ENCODE assay signal across 8 cellular contexts in the genomic region with DNA sequence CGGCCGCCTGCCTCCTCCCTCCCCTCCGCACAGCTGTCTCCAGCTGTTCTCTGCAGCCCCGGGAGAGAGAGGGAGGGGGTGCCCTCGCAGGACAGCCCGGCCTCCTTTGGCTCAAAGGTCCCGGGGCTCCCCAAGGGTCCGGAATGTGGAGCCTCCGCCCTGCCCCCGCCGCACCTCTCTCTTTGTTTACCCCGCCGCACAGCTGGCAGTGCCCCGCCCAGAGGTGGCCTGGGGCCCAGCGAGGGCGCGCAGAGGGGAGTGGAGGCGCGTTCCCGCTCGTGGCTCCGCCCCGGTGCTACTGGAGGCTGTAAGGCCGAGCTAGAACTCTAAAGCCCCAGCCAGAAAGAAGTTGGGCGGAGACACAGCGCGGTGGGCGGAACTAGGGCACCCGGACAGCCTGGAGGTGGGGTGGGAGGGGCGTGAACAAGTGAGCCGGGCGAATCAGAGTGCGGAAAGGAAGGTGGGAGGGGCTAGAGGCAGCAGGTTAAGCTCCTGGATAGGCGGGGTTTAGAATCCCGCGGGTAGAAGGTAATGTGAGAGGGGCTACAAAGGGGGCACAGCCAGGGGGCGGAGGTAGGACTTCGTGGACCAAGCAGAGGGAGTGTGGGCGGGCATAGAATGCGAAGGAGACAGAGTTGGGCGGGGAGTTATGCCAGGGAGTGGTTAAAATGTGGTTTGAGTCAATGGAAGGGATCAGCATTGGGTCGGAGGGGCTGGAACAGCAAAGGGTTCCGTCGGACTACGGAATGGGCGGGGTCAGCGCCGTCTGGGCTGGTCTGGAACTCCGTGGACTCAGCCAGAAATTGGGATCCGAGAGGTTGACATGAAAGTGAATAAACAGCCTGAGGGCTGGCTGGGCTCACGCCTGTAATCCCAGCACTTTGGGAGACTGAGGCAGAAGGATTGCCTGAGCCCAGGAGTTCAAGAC. TPM values are rescaled to one million over a fixed set of nuclear protein-coding genes. Genes with fewer than 3 reads are reported as not detected.
DNase-seq lines count a peak whose midpoint lies in the region; ATAC-seq and TF ChIP-seq lines count a peak whose summit lies in the region.

No MANE protein-coding gene starts in this region.

- ATAC-seq in GM21529 (IDR thresholded peaks at IDR 0.05; ENCODE audit: unreplicated experiment) (peak; percentile 70), Panc1 (peak; percentile 78)

- CTCF ChIA-PET in Panc1 (lab: Charles Lee) = interaction anchor here (0.6 kb wide), 1 partner anchor 526 kb away, joined by 9 read pairs; no protein-coding TSS in a partner anchor

- H3K9me3 ChIP-seq in Panc1 (ENCODE audit: control insufficient read depth, insufficient read depth, low read depth, low read length) (no peaks in the 10 kb centered on the region), esophagus muscularis mucosa (no peaks in the 10 kb centered on the region), muscle layer of duodenum (ENCODE audit: control insufficient read depth in 1 of 2, low read length in 2 of 2) (no peaks in the 10 kb centered on the region)

- no peaks in the 10 kb centered on the region for H3K36me3 ChIP-seq in Panc1 (ENCODE audit: control insufficient read depth, insufficient read depth, low read length)
- H3K36me3 ChIP-seq in esophagus muscularis mucosa = no peaks in the 10 kb centered on the region
- H3K36me3 ChIP-seq in muscle layer of duodenum (ENCODE audit: control insufficient read depth in 1 of 2, insufficient read depth in 2 of 2, low read length in 2 of 2) = no peaks in the 10 kb centered on the region

- H3K4me1 ChIP-seq in Panc1 (ENCODE audit: control insufficient read depth, insufficient read depth, low read length) = peaks cover 13% of the 10 kb centered on the region
- peaks cover 65 to 90% (median 79%) of the 10 kb centered on the region in 4 donors for H3K4me1 ChIP-seq in esophagus muscularis mucosa
- peaks cover 13 to 64% of the 10 kb centered on the region in 2 donors for H3K4me1 ChIP-seq in muscle layer of duodenum (ENCODE audit: control insufficient read depth in 1 of 2, insufficient read depth in 2 of 2, low read length in 2 of 2)

- TF ChIP-seq EP300 in Ishikawa (IDR thresholded peaks at IDR 0.05; ENCODE audit: borderline replicate concordance) (peak; percentile 45; the same call in 1 of the 2 replicates), esophagus muscularis mucosa (IDR thresholded peaks at IDR 0.05) (no peak)

- in situ Hi-C loops in Panc1 (cut with HindIII; ENCODE audit: low pct_unique_long_range_greater_than_20kb, low sequenced_read_pairs) = no loop called here

- peak overlapping the region; percentile 45 to 62 for H3K4me3 ChIP-seq in Panc1 (ENCODE audit: low read depth in 2 of 2, low read length in 2 of 2)
- H3K4me3 ChIP-seq in esophagus muscularis mucosa = peak overlapping the region; percentile 61 to 73 (median 66)
- peak overlapping the region; percentile 53 to 69 for H3K4me3 ChIP-seq in muscle layer of duodenum (ENCODE audit: low read depth in 1 of 2, low read length in 2 of 2)

- no peak for TF ChIP-seq CTCF in Panc1 (IDR thresholded peaks at IDR 0.05)
- peak in 1 of 3 experiments; percentile 18 for TF ChIP-seq CTCF in esophagus muscularis mucosa (IDR thresholded peaks at IDR 0.05)

- no TSS peak for BruUV-seq in Panc1 (replicated peaks; lab: Mats Ljungman, UMichigan)

- peak; percentile 0; the same call in 1 of the 2 replicates for TF ChIP-seq RAD21 in Ishikawa (IDR thresholded peaks at IDR 0.05; ENCODE audit: low read depth)

- POLR2A ChIA-PET in Panc1 (lab: Charles Lee) = no interaction called here

- DNase-seq in D341Med (ENCODE audit: low spot score) = peak; percentile 89
- DNase-seq in Panc1 (ENCODE audit: low read depth, low spot score) = peak; percentile 84
- peak; percentile 99 for DNase-seq in activated T-cell treated with anti-CD3 and anti-CD28 coated beads, Interleukin-2, amount 50 U/mL, for 48 hours
- DNase-seq in esophagus muscularis mucosa (ENCODE audit: extremely low spot score) = peak; percentile 99
- DNase-seq in stimulated activated CD8-positive, alpha-beta memory T cell treated with anti-CD3 and anti-CD28 coated beads, Interleukin-7, amount 100 ng/mL, for 24 hours (ENCODE audit: low read depth) = peak; percentile 88

- H3K27ac ChIP-seq in Panc1 (ENCODE audit: low read length) (peak overlapping the region; percentile 34; the same call in 1 of the 2 replicates), esophagus muscularis mucosa (replicated peaks in 1 of 4) (peak overlapping the region; percentile 77 to 88 (median 80)), muscle layer of duodenum (ENCODE audit: low read length) (peak overlapping the region; percentile 90)

- 4% methylated on average over 36 of the region's 51 CpGs for WGBS in esophagus muscularis mucosa

- H3K27me3 ChIP-seq in Panc1 (ENCODE audit: control insufficient read depth, insufficient read depth, low read length) (no peaks in the 10 kb centered on the region), esophagus muscularis mucosa (peaks cover 0 to 41% (median 9%) of the 10 kb centered on the region in 4 donors), muscle layer of duodenum (ENCODE audit: low read depth, low read length) (peaks cover 10% of the 10 kb centered on the region)

- intact Hi-C loops in Panc1 (cut with micrococcal nuclease; ENCODE audit: unreplicated experiment) (no loop called here), esophagus muscularis mucosa (cut with DNase I) (no loop called here)

- TF ChIP-seq POLR2A in esophagus muscularis mucosa (IDR thresholded peaks at IDR 0.05; ENCODE audit: low read depth) = no peak

TF ChIP-seq in Ishikawa, 13 proteins besides CTCF, POLR2A, EP300 and RAD21:
- no peak for TF ChIP-seq REST (IDR thresholded peaks at IDR 0.05; ENCODE audit: low read depth)
- TF ChIP-seq CREB1 (IDR thresholded peaks at IDR 0.05; ENCODE audit: low read depth) = 0 out of 2 replicates have a peak, but pooled peaks have one; percentile 10
- TF ChIP-seq, protein P1, sequence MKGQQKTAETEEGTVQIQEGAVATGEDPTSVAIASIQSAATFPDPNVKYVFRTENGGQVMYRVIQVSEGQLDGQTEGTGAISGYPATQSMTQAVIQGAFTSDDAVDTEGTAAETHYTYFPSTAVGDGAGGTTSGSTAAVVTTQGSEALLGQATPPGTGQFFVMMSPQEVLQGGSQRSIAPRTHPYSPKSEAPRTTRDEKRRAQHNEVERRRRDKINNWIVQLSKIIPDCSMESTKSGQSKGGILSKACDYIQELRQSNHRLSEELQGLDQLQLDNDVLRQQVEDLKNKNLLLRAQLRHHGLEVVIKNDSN (IDR thresholded peaks at IDR 0.05) = 0 out of 2 replicates have a peak, but pooled peaks have one; percentile 2
- TF ChIP-seq TEAD4 (IDR thresholded peaks at IDR 0.05) = peak; percentile 81
- TF ChIP-seq FOXM1 (IDR thresholded peaks at IDR 0.05; ENCODE audit: borderline replicate concordance, low read depth) = no peak
- no peak for TF ChIP-seq CEBPB (IDR thresholded peaks at IDR 0.05)
- 0 out of 2 replicates have a peak, but pooled peaks have one; percentile 24 for TF ChIP-seq ZBTB7A (IDR thresholded peaks at IDR 0.05; ENCODE audit: low read depth)
- peak; percentile 82 for TF ChIP-seq TCF12 (IDR thresholded peaks at IDR 0.05; ENCODE audit: low read depth)
- peak; percentile 67 for TF ChIP-seq EGR1 (IDR thresholded peaks at IDR 0.05)
- TF ChIP-seq, protein P2, sequence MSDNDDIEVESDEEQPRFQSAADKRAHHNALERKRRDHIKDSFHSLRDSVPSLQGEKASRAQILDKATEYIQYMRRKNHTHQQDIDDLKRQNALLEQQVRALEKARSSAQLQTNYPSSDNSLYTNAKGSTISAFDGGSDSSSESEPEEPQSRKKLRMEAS (IDR thresholded peaks at IDR 0.05) = peak; percentile 61
- TF ChIP-seq TAF1 (IDR thresholded peaks at IDR 0.05; ENCODE audit: low read depth) = no peak
- no peak for TF ChIP-seq YY1 (IDR thresholded peaks at IDR 0.05; ENCODE audit: low read depth)
- peak; percentile 80 for TF ChIP-seq NFIC (IDR thresholded peaks at IDR 0.05)

RNA-seq across cellular contexts. Expression of gene LTBP4, which starts 2.8 kb away (rescaled TPM):
- total RNA-seq in Panc1 (2021; ENCODE audit: unreplicated experiment) = 75.4 TPM
- polyA plus RNA-seq in Panc1 (2012; ENCODE audit: insufficient read length) = 81.6 TPM
- total RNA-seq in esophagus muscularis mucosa = 100 to 1,000 TPM; 358 to 430 (median 397) TPM

RNA-seq across cellular contexts. Expression of gene SHKBP1, which starts 27.3 kb away (rescaled TPM):
- total RNA-seq in Panc1 (2021; ENCODE audit: unreplicated experiment) = 55.9 TPM
- 102 TPM for polyA plus RNA-seq in Panc1 (2012; ENCODE audit: insufficient read length)
- total RNA-seq in esophagus muscularis mucosa = 10 to 100 TPM; 39.5 to 82.7 (median 52.7) TPM

Comparison
In these comparisons a context has a peak if more than half of its experiments do, and no peak if none do; other contexts are left out.
1. Peak in every context shown above with its lines: DNase-seq, ATAC-seq, H3K4me3 ChIP-seq and H3K27ac ChIP-seq.
2. H3K27ac ChIP-seq: peak in every context shown above with its lines; median percentile 90 in muscle layer of duodenum; 80 in esophagus muscularis mucosa; 34 in Panc1.